Comparison of ENCODE assay signal across 14 cellular contexts in the genomic region with DNA sequence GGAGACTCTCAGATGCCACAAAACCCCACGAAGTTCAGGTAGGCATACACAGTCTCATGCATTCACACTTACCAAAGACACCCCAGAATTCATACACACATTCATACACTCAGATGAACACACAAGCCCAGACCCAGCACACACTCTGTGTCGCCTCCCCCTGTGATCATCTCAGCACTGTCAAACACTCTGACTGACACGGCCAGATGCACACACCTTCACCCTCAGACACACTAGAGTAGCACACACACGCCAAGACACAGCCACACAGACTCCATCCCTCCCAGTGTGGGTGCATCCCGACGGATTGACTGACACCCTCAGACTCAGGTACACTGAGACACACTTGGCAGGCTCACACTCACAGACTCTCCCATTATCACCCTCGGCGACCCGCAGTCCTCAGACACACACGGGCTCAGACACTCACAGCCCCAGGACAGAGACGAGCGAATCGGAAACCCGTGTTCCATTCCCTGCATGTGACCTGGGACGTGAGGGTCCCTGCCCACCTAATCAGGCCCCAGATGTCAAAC. TPM values are rescaled to one million over a fixed set of nuclear protein-coding genes. Genes with fewer than 3 reads are reported as not detected.
A peak's percentile ranks its signal among the peaks of the same experiment; 100 is the strongest.
DNase-seq lines count a peak whose midpoint lies in the region; ATAC-seq, FAIRE-seq and TF ChIP-seq lines count a peak whose summit lies in the region.
"Had no signal": no experiment of that assay in that cellular context is flagged by ENCODE, and none has a peak within 500 bp of the region (broad histone marks: within the 10 kb centered on the region; RNA-seq: fewer than 3 reads in every experiment).

No MANE protein-coding gene starts in this region.

- WGBS in H1 (ENCODE audit: extremely low coverage in 1 of 2, insufficient coverage in 1 of 2, insufficient read length in 1 of 2, insufficient replicate concordance in 2 of 2, low coverage in 1 of 2, low lambda C conversion rate in 2 of 2, missing lambda C conversion rate in 1 of 2), 2 experiments = 91% methylated on average over 15 of the region's 15 CpGs; no CpG with 5 or more reads in 1 of the 2 experiments

- H2BK12ac ChIP-seq in H1 (ENCODE audit: low read depth, low read length) = peak overlapping the region; percentile 30

- H3K9ac ChIP-seq in NT2/D1 (ENCODE audit: insufficient read length, low read depth) (peak overlapping the region; percentile 69), H1 (replicated peaks in 1 of 4; ENCODE audit: extremely low read depth in 1 of 4, low read depth in 3 of 4, low read length in 3 of 4) (no peak overlapping the region)

- peak overlapping the region; percentile 83 for H4K8ac ChIP-seq in H1 (ENCODE audit: extremely low read depth, insufficient read depth, low read length)

- no peak for TF ChIP-seq RAD21 in H1 (IDR thresholded peaks at IDR 0.05 in 1 of 2, conservative IDR thresholded peaks at IDR 0.05 in 1 of 2; ENCODE audit: low read depth in 2 of 2, low read length in 2 of 2)

- intact Hi-C loops in Calu3 (cut with micrococcal nuclease; ENCODE audit: unreplicated experiment) = no loop called here

- no peak overlapping the region for H3K14ac ChIP-seq in H1 (ENCODE audit: insufficient read length)

- peaks cover 0 to 23% of the 10 kb centered on the region in 2 experiments; a peak in 1 of 4 replicates for H3K79me2 ChIP-seq in H1 (ENCODE audit: control insufficient read depth in 1 of 2, insufficient read depth in 2 of 2, low read length in 2 of 2)

- POLR2A ChIA-PET in H1 (lab: Charles Lee; ENCODE audit: partially characterized antibody) = interaction anchor here (1.0 to 1.1 kb wide), 2 partner anchors 11 to 24 kb away, joined by 3 read pairs; no protein-coding TSS in a partner anchor

- H3K18ac ChIP-seq in H1 (ENCODE audit: extremely low read depth, low read length) = no peak overlapping the region

- H3K4me1 Mint-ChIP-seq in Calu3 (ENCODE audit: low read depth, unreplicated experiment) (peaks cover 5% of the 10 kb centered on the region), nephron progenitor cell (peaks cover 36% of the 10 kb centered on the region)

- H3K9me3 ChIP-seq in NT2/D1 (ENCODE audit: insufficient read depth, low read length) = no peaks in the 10 kb centered on the region
- H3K9me3 ChIP-seq in H1 (ENCODE audit: insufficient read depth in 2 of 2, low read depth in 1 of 2, low read length in 1 of 2) = no peaks in the 10 kb centered on the region
- H3K9me3 ChIP-seq: neutrophil had no signal

- H3K79me1 ChIP-seq in H1 (ENCODE audit: low read depth, low read length) = no peaks in the 10 kb centered on the region

- H3K9me3 Mint-ChIP-seq in Calu3 (ENCODE audit: low read depth, unreplicated experiment) (no peaks in the 10 kb centered on the region), nephron progenitor cell (peaks cover 14% of the 10 kb centered on the region)

- no peak overlapping the region for H3K56ac ChIP-seq in H1 (replicated peaks; ENCODE audit: insufficient read length, low read depth, low read length)

- no peak overlapping the region for H4K5ac ChIP-seq in H1 (ENCODE audit: insufficient read length, low read depth, low read length)

- no peak overlapping the region for H2AK5ac ChIP-seq in H1 (ENCODE audit: low read depth, low read length)

- H3K27me3 Mint-ChIP-seq in Calu3 (ENCODE audit: unreplicated experiment) (peaks cover 94% of the 10 kb centered on the region), nephron progenitor cell (ENCODE audit: low read depth, poor library complexity) (peaks cover 70% of the 10 kb centered on the region)

- H3K4me1 ChIP-seq in NT2/D1 (ENCODE audit: insufficient read depth, insufficient read length) = peaks cover 10% of the 10 kb centered on the region
- peaks cover 2 to 12% (median 4%) of the 10 kb centered on the region in 4 experiments; a peak in 6 of 7 replicates for H3K4me1 ChIP-seq in H1 (replicated peaks in 1 of 4; ENCODE audit: control insufficient read depth in 3 of 4, insufficient read depth in 4 of 4, low read length in 3 of 4)

- no peak for TF ChIP-seq EP300 in H1 (IDR thresholded peaks at IDR 0.05; ENCODE audit: borderline replicate concordance in 1 of 2, low read depth in 2 of 2, low read length in 2 of 2)

- H3K23me2 ChIP-seq in H1 (ENCODE audit: low read depth, low read length) = peaks cover 8% of the 10 kb centered on the region; the same call in 1 of the 2 replicates

- no peak overlapping the region for H3K4ac ChIP-seq in H1 (replicated peaks; ENCODE audit: insufficient read length, low read depth, low read length)

- H2BK20ac ChIP-seq in H1 (ENCODE audit: low read length) = no peak overlapping the region

- H3K27ac Mint-ChIP-seq in Calu3 (ENCODE audit: unreplicated experiment) (peak overlapping the region; percentile 27), nephron progenitor cell (no peak overlapping the region)

- CTCF ChIA-PET in Calu3 (lab: Charles Lee) = interaction anchor here (1.0 kb wide), 1 partner anchor 81 kb away, joined by 3 read pairs; no protein-coding TSS in a partner anchor
- CTCF ChIA-PET in H1 (lab: Charles Lee; ENCODE audit: partially characterized antibody) = interaction anchor here (0.6 to 1.4 kb wide), 3 partner anchors 21 to 807 kb away, joined by 3 read pairs; no protein-coding TSS in a partner anchor

- DNase-seq in Calu3 (no peak), NT2/D1 (ENCODE audit: low read depth, low spot score) (no peak), H1 (ENCODE audit: low read depth in 1 of 2, low spot score in 2 of 2) (no peak), nephron progenitor cell (no peak), activated gamma-delta T cell treated with Interleukin-2 at 50 U/mL for 16 hours (no peak)
- DNase-seq: left colon had no signal

- H3K4me3 Mint-ChIP-seq in Calu3 (ENCODE audit: low read depth, unreplicated experiment) = peak overlapping the region; percentile 63
- peak overlapping the region; percentile 81 for H3K4me3 Mint-ChIP-seq in nephron progenitor cell

- H3K36me3 Mint-ChIP-seq in Calu3 (ENCODE audit: insufficient read depth, unreplicated experiment) (peaks cover 8% of the 10 kb centered on the region), nephron progenitor cell (ENCODE audit: low read depth) (no peaks in the 10 kb centered on the region)

- peak overlapping the region; percentile 98; the same call in 1 of the 2 replicates for H2BK15ac ChIP-seq in H1 (ENCODE audit: low read length)

- no peak overlapping the region for H2BK5ac ChIP-seq in H1 (ENCODE audit: low read depth, low read length)

- H2BK120ac ChIP-seq in H1 (replicated peaks; ENCODE audit: low read depth, low read length) = no peak overlapping the region

- no peak for FAIRE-seq in H1 (lab: Jason Lieb, UNC)
- FAIRE-seq: frontal cortex had no signal

- peaks cover 5 to 10% of the 10 kb centered on the region in 2 experiments for H4K20me1 ChIP-seq in H1 (replicated peaks in 1 of 2; ENCODE audit: control insufficient read depth in 1 of 2, insufficient read depth in 2 of 2, low read length in 2 of 2)

- peak overlapping the region; percentile 18; the same call in 1 of the 2 replicates for H2AFZ ChIP-seq in H1 (ENCODE audit: low read length)

- peaks cover 53% of the 10 kb centered on the region for H3K27me3 ChIP-seq in NT2/D1 (ENCODE audit: insufficient read depth, insufficient read length)
- H3K27me3 ChIP-seq in H1 (replicated peaks in 1 of 4; ENCODE audit: control insufficient read depth in 3 of 4, extremely low read depth in 1 of 4, insufficient read depth in 3 of 4, low read length in 3 of 4) = peaks cover 6 to 34% (median 25%) of the 10 kb centered on the region in 4 experiments

- no peak for TF ChIP-seq CTCF in Calu3 (IDR thresholded peaks at IDR 0.05; ENCODE audit: unreplicated experiment)
- TF ChIP-seq CTCF in H1 (IDR thresholded peaks at IDR 0.05; ENCODE audit: control extremely low read depth in 1 of 3, insufficient read depth in 1 of 3, low read depth in 1 of 3, low read length in 3 of 3) = no peak
- no peak for TF ChIP-seq CTCF in nephron progenitor cell (IDR thresholded peaks at IDR 0.05)

- no peak overlapping the region for H3K4me3 ChIP-seq in NT2/D1 (ENCODE audit: insufficient read length, low read depth)
- H3K4me3 ChIP-seq in H1 (ENCODE audit: extremely low read depth in 1 of 4, insufficient read depth in 2 of 4, low read depth in 3 of 4, low read length in 4 of 4) = peak overlapping the region; percentile 35 to 64 (median 46); a peak in 4 of 8 replicates

- H3K36me3 ChIP-seq in NT2/D1 (ENCODE audit: insufficient read depth, insufficient read length, low read length) = no peaks in the 10 kb centered on the region
- H3K36me3 ChIP-seq in H1 (ENCODE audit: control insufficient read depth in 2 of 4, insufficient read depth in 4 of 4, low read length in 3 of 4) = no peaks in the 10 kb centered on the region
- H3K36me3 ChIP-seq: neutrophil, tibial nerve had no signal

- ATAC-seq in HG02884 (IDR thresholded peaks at IDR 0.05; ENCODE audit: unreplicated experiment) (no peak), HG02678 (IDR thresholded peaks at IDR 0.05; ENCODE audit: unreplicated experiment) (no peak), HG03097 (IDR thresholded peaks at IDR 0.05; ENCODE audit: low FRiP score, unreplicated experiment) (no peak)

- H3K27ac ChIP-seq in H1 (ENCODE audit: low read depth, low read length) = no peak overlapping the region
- H3K27ac ChIP-seq: neutrophil, tibial nerve had no signal

- H3K23ac ChIP-seq in H1 (ENCODE audit: insufficient read length) = no peak overlapping the region

- H3K4me2 ChIP-seq in H1 (ENCODE audit: insufficient read depth in 1 of 2, low read depth in 2 of 2, low read length in 2 of 2) = peak overlapping the region; percentile 76 to 81

- BruUV-seq in Calu3 (replicated peaks; lab: Mats Ljungman, UMichigan) = no TSS peak

- H4K91ac ChIP-seq in H1 (replicated peaks; ENCODE audit: insufficient read length, low read length) = peak overlapping the region; percentile 70

- TF ChIP-seq POLR2A in H1 (IDR thresholded peaks at IDR 0.05; ENCODE audit: control extremely low read depth in 1 of 2, low read depth in 2 of 2, low read length in 2 of 2) = no peak

TF ChIP-seq in H1, 55 proteins besides CTCF, POLR2A, EP300 and RAD21 (continues in another document):
- TF ChIP-seq MAFK (IDR thresholded peaks at IDR 0.05; ENCODE audit: low read depth, low read length) (no peak), NRF1 (IDR thresholded peaks at IDR 0.05; ENCODE audit: low read depth, low read length) (no peak), CEBPB (IDR thresholded peaks at IDR 0.05; ENCODE audit: low read depth, low read length) (no peak), SUZ12 (IDR thresholded peaks at IDR 0.05; ENCODE audit: low read length) (no peak), RBBP5 (IDR thresholded peaks at IDR 0.05; ENCODE audit: borderline replicate concordance, low read depth, low read length) (no peak), CBX5 (IDR thresholded peaks at IDR 0.05; ENCODE audit: low read depth, low read length) (no peak)

RNA-seq across cellular contexts. Expression of a gene that starts 0.9 kb away (rescaled TPM):
- 0.40 and 0.91 TPM in 2 replicates for total RNA-seq in Calu3 (2022)
- 44.2 and 49.8 TPM in 2 replicates for total RNA-seq in H1 (2021; fragmentation: NEBNext Ultra II Directional; extraction: Animal tissue kit (Norgen Biotek cat#: 25700))
- polyA plus RNA-seq in H1 (2011; rRNA removed) = 13.3 and 18.9 TPM in 2 replicates
- polyA plus RNA-seq in H1 (2011; cell fraction: cytosol; rRNA removed) = 14.4 TPM
- 23.8 TPM for polyA plus RNA-seq in H1 (2011; cell fraction: nucleus; rRNA removed)
- 24.4 to 33.1 TPM (median 29.0 TPM) in 4 replicates for polyA plus RNA-seq in H1 (2012, experiment 1 of 2)
- 34.8 TPM for polyA plus RNA-seq in H1 (2012, experiment 2 of 2)
- polyA plus RNA-seq in H1 (2013, experiment 1 of 2) = 10.3 TPM
- polyA plus RNA-seq in H1 (2013, experiment 2 of 2) = 10.5 TPM
- 26.1 and 29.8 TPM in 2 replicates for polyA minus RNA-seq in H1 (2011; rRNA and poly(A)+ RNA removed)
- polyA minus RNA-seq in H1 (2011; cell fraction: cytosol; rRNA and poly(A)+ RNA removed) = 23.3 TPM
- polyA minus RNA-seq in H1 (2011; cell fraction: nucleus; rRNA and poly(A)+ RNA removed) = 12.1 TPM
- total RNA-seq: OCI-LY7, smooth muscle cell had no signal
- polyA plus RNA-seq: smooth muscle cell had no signal

Comparison
In these comparisons a context has a peak if more than half of its experiments do, and no peak if none do; other contexts are left out.
1. RNA of a gene that starts 0.9 kb away (total RNA-seq): 44.2 to 49.8 TPM in H1; 0.40 to 0.91 TPM in Calu3; every median in the first group is over 10 times any median in the second.